Comparison of ENCODE assay signal across 12 cellular contexts in genomic region chr3:169658311-169658931, GRCh38. TPM values are rescaled to one million over a fixed set of nuclear protein-coding genes. Genes with fewer than 3 reads are reported as not detected.
DNase-seq lines count a peak whose midpoint lies in the region; ATAC-seq and TF ChIP-seq lines count a peak whose summit lies in the region.
"Had no signal": no experiment of that assay in that cellular context is flagged by ENCODE, and none has a peak within 500 bp of the region (broad histone marks: within the 10 kb centered on the region; RNA-seq: fewer than 3 reads in every experiment).

No MANE protein-coding gene starts in this region.

- 5 to 8% methylated on average over 4 to 19 of the region's 25 CpGs for WGBS in esophagus squamous epithelium, 2 donors
- 0 to 2% methylated on average over 25 of the region's 25 CpGs for WGBS in aorta, 2 donors

- no peaks in the 10 kb centered on the region for H3K36me3 ChIP-seq in esophagus squamous epithelium
- H3K36me3 ChIP-seq in naive thymus-derived CD4-positive, alpha-beta T cell (ENCODE audit: control insufficient read depth in 2 of 3, insufficient read depth in 3 of 3, low read length in 3 of 3): no peaks in the 10 kb centered on the region
- no peaks in the 10 kb centered on the region for H3K36me3 ChIP-seq in aorta (ENCODE audit: control insufficient read depth in 1 of 2, insufficient read depth in 2 of 2, low read length in 1 of 2)
- H3K36me3 ChIP-seq: SJSA1 had no signal

- intact Hi-C loops in Right ventricle myocardium inferior (cut with DNase I) (no loop called here), cardiac septum (cut with DNase I) (no loop called here), esophagus squamous epithelium (cut with DNase I) (no loop called here), aorta (cut with DNase I) (loop anchor here (5.0 to 10.0 kb wide), 2 partner anchors 66 to 104 kb away; no protein-coding TSS in a partner anchor)
- intact Hi-C loops in naive thymus-derived CD4-positive, alpha-beta T cell (cut with micrococcal nuclease): no loop called here

- H3K4me3 Mint-ChIP-seq in naive thymus-derived CD4-positive, alpha-beta T cell: peak overlapping the region in 8 of 10 donors; percentile 3 to 68 (median 38)

- H3K27me3 ChIP-seq in esophagus squamous epithelium (peaks cover 0 to 66% (median 6%) of the 10 kb centered on the region in 4 donors), aorta (ENCODE audit: control insufficient read depth in 1 of 2, insufficient read depth in 2 of 2, low read length in 1 of 2) (no peaks in the 10 kb centered on the region)
- H3K27me3 ChIP-seq in naive thymus-derived CD4-positive, alpha-beta T cell (ENCODE audit: control insufficient read depth in 2 of 2, insufficient read depth in 2 of 2, low read length in 2 of 2): peaks cover 14 to 47% of the 10 kb centered on the region in 2 donors

- H3K36me3 Mint-ChIP-seq in naive thymus-derived CD4-positive, alpha-beta T cell: peaks cover 0 to 7% (median 0%) of the 10 kb centered on the region in 5 donors

- CTCF ChIA-PET in naive thymus-derived CD4-positive, alpha-beta T cell (lab: Charles Lee): no interaction called here

- H3K27me3 Mint-ChIP-seq in naive thymus-derived CD4-positive, alpha-beta T cell: peaks cover 73 to 87% (median 80%) of the 10 kb centered on the region in 5 donors

- no peak overlapping the region for H3K27ac Mint-ChIP-seq in naive thymus-derived CD4-positive, alpha-beta T cell

- no peak for TF ChIP-seq POLR2A in esophagus squamous epithelium (IDR thresholded peaks at IDR 0.05)

- peak overlapping the region in 3 of 4 donors; percentile 55 to 73 (median 60) for H3K27ac ChIP-seq in esophagus squamous epithelium
- H3K27ac ChIP-seq in naive thymus-derived CD4-positive, alpha-beta T cell (ENCODE audit: low read depth, low read length): no peak overlapping the region
- peak overlapping the region; percentile 77 to 91 for H3K27ac ChIP-seq in aorta (ENCODE audit: low read depth in 1 of 2, low read length in 2 of 2)
- H3K27ac ChIP-seq: SJSA1 had no signal

- H3K9me3 ChIP-seq in esophagus squamous epithelium: no peaks in the 10 kb centered on the region
- no peaks in the 10 kb centered on the region for H3K9me3 ChIP-seq in naive thymus-derived CD4-positive, alpha-beta T cell (ENCODE audit: control insufficient read depth in 2 of 3, low read length in 3 of 3)
- H3K9me3 ChIP-seq in aorta (ENCODE audit: control insufficient read depth, low read length): no peaks in the 10 kb centered on the region
- H3K9me3 ChIP-seq: SJSA1 had no signal

- peaks cover under 1 to 60% (median 30%) of the 10 kb centered on the region in 3 donors for H3K4me1 ChIP-seq in esophagus squamous epithelium
- peaks cover 14 to 25% of the 10 kb centered on the region in 2 donors for H3K4me1 ChIP-seq in naive thymus-derived CD4-positive, alpha-beta T cell (ENCODE audit: control insufficient read depth in 2 of 2, insufficient read depth in 2 of 2, low read length in 2 of 2)
- peaks cover 4 to 6% of the 10 kb centered on the region in 2 donors for H3K4me1 ChIP-seq in aorta (ENCODE audit: control insufficient read depth in 1 of 2, insufficient read depth in 2 of 2, low read length in 2 of 2)

- H3K4me1 Mint-ChIP-seq in naive thymus-derived CD4-positive, alpha-beta T cell: peaks cover 29 to 42% (median 33%) of the 10 kb centered on the region in 7 donors

- peaks cover 0 to 16% (median 1%) of the 10 kb centered on the region in 11 donors for H3K9me3 Mint-ChIP-seq in naive thymus-derived CD4-positive, alpha-beta T cell

- POLR2A ChIA-PET in naive thymus-derived CD4-positive, alpha-beta T cell (lab: Charles Lee): no interaction called here

- DNase-seq in Right ventricle myocardium inferior (ENCODE audit: missing footprints) (peak; percentile 60), cardiac septum (ENCODE audit: low spot score) (no peak), esophagus squamous epithelium (lab: John Stamatoyannopoulos, UW) (no peak), aorta (peak; percentile 63 to 85), EL (no peak), T1000 (lab: John Stamatoyannopoulos, UW) (no peak), NCI-H2107 (lab: John Stamatoyannopoulos, UW) (no peak)
- DNase-seq in naive thymus-derived CD4-positive, alpha-beta T cell: no peak
- DNase-seq: effector memory CD4-positive, alpha-beta T cell; NCI-H146; stimulated activated CD4-positive, alpha-beta T cell treated with anti-CD3 and anti-CD28 coated beads, Interleukin-4, amount 100 ng/mL, for 1 hour had no signal

- no peak for ATAC-seq in Right ventricle myocardium inferior
- ATAC-seq in naive thymus-derived CD4-positive, alpha-beta T cell: no peak
- ATAC-seq in aorta (ENCODE audit: low FRiP score): peak; percentile 3

- H3K4me3 ChIP-seq in esophagus squamous epithelium (peak overlapping the region; percentile 9 to 58 (median 34)), aorta (ENCODE audit: low read length in 2 of 2) (peak overlapping the region; percentile 2 to 78)
- H3K4me3 ChIP-seq in naive thymus-derived CD4-positive, alpha-beta T cell (ENCODE audit: low read length): no peak overlapping the region
- H3K4me3 ChIP-seq: SJSA1 had no signal

- TF ChIP-seq CTCF in esophagus squamous epithelium (IDR thresholded peaks at IDR 0.05): no peak

RNA-seq across cellular contexts. Expression of gene MECOM, which starts 5.1 kb away (rescaled TPM):
- total RNA-seq in Right ventricle myocardium inferior: 20.0 TPM
- total RNA-seq in cardiac septum: 18.7 TPM
- 10 to 100 TPM; 21.0 to 42.0 (median 26.6) TPM for total RNA-seq in esophagus squamous epithelium
- under 1 TPM in 1 of 5 experiments, not detected in 4; 0.42 TPM for total RNA-seq in naive thymus-derived CD4-positive, alpha-beta T cell
- polyA plus RNA-seq in naive thymus-derived CD4-positive, alpha-beta T cell: not detected
- 10 to 100 TPM; 36.5 to 73.7 TPM for total RNA-seq in aorta
- polyA plus RNA-seq in aorta: 10 to 100 TPM in 1 of 2 donors, 1 to 10 TPM in 1; 9.8 to 11.9 TPM

Comparison
In these comparisons a context has a peak if more than half of its experiments do, and no peak if none do; other contexts are left out.
1. DNase-seq: peak in Right ventricle myocardium inferior (single experiment) and aorta (2 of 2); none in cardiac septum (single experiment), esophagus squamous epithelium (single experiment), naive thymus-derived CD4-positive, alpha-beta T cell (0 of 9), EL (single experiment), T1000 (single experiment) and NCI-H2107 (single experiment).
2. RNA of gene MECOM, which starts 5.1 kb away (total RNA-seq): 36.5 to 73.7 TPM in aorta, 21.0 to 42.0 TPM in esophagus squamous epithelium, 20.0 TPM in Right ventricle myocardium inferior (single experiment) and 18.7 TPM in cardiac septum (single experiment); 0.42 TPM in naive thymus-derived CD4-positive, alpha-beta T cell; every median in the first group is over 10 times any median in the second.
3. intact Hi-C loops: an anchor here in aorta (5.0 to 10.0 kb wide); none called in Right ventricle myocardium inferior, cardiac septum, esophagus squamous epithelium and naive thymus-derived CD4-positive, alpha-beta T cell.